Comparison of ENCODE assay signal across 8 cellular contexts in the genomic region with DNA sequence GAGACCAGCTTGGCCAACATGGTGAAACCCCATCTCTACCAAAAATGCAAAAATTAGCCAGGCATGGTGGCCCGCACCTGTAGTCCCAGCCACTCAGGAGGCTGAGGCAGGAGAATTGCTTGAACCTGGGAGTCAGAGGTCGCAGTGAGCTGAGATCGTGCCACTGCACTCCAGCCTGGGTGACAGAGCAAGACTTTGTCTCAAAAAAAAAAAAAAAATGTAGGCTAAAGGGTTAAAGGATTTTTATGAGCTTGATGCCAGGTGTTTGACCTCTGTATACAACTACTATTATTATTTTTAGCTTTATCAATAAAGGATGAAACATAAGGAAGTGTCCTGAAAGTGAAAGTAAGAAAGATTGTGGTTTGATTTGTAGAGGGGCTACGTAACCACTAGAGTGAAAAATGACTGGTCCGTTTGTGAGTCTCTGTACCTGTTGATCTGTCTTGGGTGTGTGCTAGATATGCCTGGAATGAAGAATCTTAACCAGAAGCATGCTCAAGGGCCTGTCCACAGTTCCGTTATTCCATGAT.
DNase-seq lines count a peak whose midpoint lies in the region; ATAC-seq, FAIRE-seq and TF ChIP-seq lines count a peak whose summit lies in the region.
"Not testable (repeated sequence)": the region's sequence is repeated elsewhere in the genome, so short reads cannot be mapped to it uniquely, and the experiment has no call there.

No MANE protein-coding gene starts in this region.

- H3K27me3 Mint-ChIP-seq in activated naive CD4-positive, alpha-beta T cell treated with anti-CD3 and anti-CD28 coated beads for 36 hours (ENCODE audit: low read depth); natural killer cell treated with Interleukin-12 subunit alpha and Interleukin-12 subunit beta and Interleukin-15 and Interleukin-18, amount 100 ng/mL, for 72 hours: not testable (repeated sequence)

- peak overlapping the region; percentile 62 for H3K4me3 Mint-ChIP-seq in activated naive CD4-positive, alpha-beta T cell treated with anti-CD3 and anti-CD28 coated beads for 36 hours
- H3K4me3 Mint-ChIP-seq in natural killer cell treated with Interleukin-12 subunit alpha and Interleukin-12 subunit beta and Interleukin-15 and Interleukin-18, amount 100 ng/mL, for 72 hours = peak overlapping the region; percentile 68

- in situ Hi-C loops in KBM-7 (cut with MboI; ENCODE audit: low pct_unique_long_range_greater_than_20kb, low sequenced_read_pairs) = not testable (repeated sequence)

- POLR2A ChIA-PET in A549 (lab: Yijun Ruan, JAX) = not testable (repeated sequence)

- H3K27ac Mint-ChIP-seq in activated naive CD4-positive, alpha-beta T cell treated with anti-CD3 and anti-CD28 coated beads for 36 hours = not testable (repeated sequence)
- H3K27ac Mint-ChIP-seq in natural killer cell treated with Interleukin-12 subunit alpha and Interleukin-12 subunit beta and Interleukin-15 and Interleukin-18, amount 100 ng/mL, for 72 hours = peak overlapping the region; percentile 28 to 80

- peak in 1 of 2 experiments; percentile 4 for DNase-seq in A549 (ENCODE audit: low read depth in 1 of 2, low spot score in 1 of 2)
- peak; percentile 53 for DNase-seq in KBM-7
- peak; percentile 7 for DNase-seq in SW480 (ENCODE audit: low spot score)
- DNase-seq in activated naive CD4-positive, alpha-beta T cell treated with anti-CD3 and anti-CD28 coated beads for 36 hours = peak; percentile 12
- DNase-seq in heart left ventricle; natural killer cell treated with Interleukin-12 subunit alpha and Interleukin-12 subunit beta and Interleukin-15 and Interleukin-18, amount 100 ng/mL, for 72 hours (ENCODE audit: low spot score): not testable (repeated sequence)

- 70% methylated on average over 6 of the region's 6 CpGs for WGBS in A549 (ENCODE audit: missing lambda C conversion rate)
- WGBS in heart left ventricle, 4 donors = 74 to 83% (median 79%) methylated on average over 6 of the region's 6 CpGs

- not testable (repeated sequence) for H3K27me3 ChIP-seq in heart left ventricle

- H3K4me3 ChIP-seq in A549 = peak overlapping the region; percentile 22; the same call in 1 of the 3 replicates
- H3K4me3 ChIP-seq in heart left ventricle = peak overlapping the region in 9 of 12 donors; percentile 5 to 45 (median 31)

- TF ChIP-seq EP300 in A549 (IDR thresholded peaks at IDR 0.05) = not testable (repeated sequence)

- not testable (repeated sequence) for TF ChIP-seq CTCF in A549 (IDR thresholded peaks at IDR 0.05); heart left ventricle (IDR thresholded peaks at IDR 0.05)

- not testable (repeated sequence) for TF ChIP-seq RAD21 in A549 (conservative IDR thresholded peaks at IDR 0.05 in 1 of 2, IDR thresholded peaks at IDR 0.05 in 1 of 2)

- H3K4me2 ChIP-seq in A549 = peak overlapping the region; percentile 56

- CTCF ChIA-PET in A549 (lab: Yijun Ruan, JAX) = interaction anchor here (0.6 kb wide), 1 partner anchor 533 kb away, joined by 3 read pairs; no protein-coding TSS in a partner anchor
- CTCF ChIA-PET in activated naive CD4-positive, alpha-beta T cell treated with anti-CD3 and anti-CD28 coated beads for 36 hours (lab: Charles Lee) = not testable (repeated sequence)

- H3K9me3 ChIP-seq in A549, heart left ventricle: not testable (repeated sequence)

- not testable (repeated sequence) for H3K36me3 Mint-ChIP-seq in activated naive CD4-positive, alpha-beta T cell treated with anti-CD3 and anti-CD28 coated beads for 36 hours (ENCODE audit: low read depth); natural killer cell treated with Interleukin-12 subunit alpha and Interleukin-12 subunit beta and Interleukin-15 and Interleukin-18, amount 100 ng/mL, for 72 hours

- H3K9me3 Mint-ChIP-seq in activated naive CD4-positive, alpha-beta T cell treated with anti-CD3 and anti-CD28 coated beads for 36 hours; natural killer cell treated with Interleukin-12 subunit alpha and Interleukin-12 subunit beta and Interleukin-15 and Interleukin-18, amount 100 ng/mL, for 72 hours: not testable (repeated sequence)

- H3K27ac ChIP-seq in A549 = peak overlapping the region in 1 of 2 experiments; percentile 57; a peak in 2 of 6 replicates
- peak overlapping the region in 5 of 12 donors; percentile 4 to 67 (median 20) for H3K27ac ChIP-seq in heart left ventricle

- H3K4me1 ChIP-seq in A549 = not testable (repeated sequence)
- H3K4me1 ChIP-seq in heart left ventricle = peaks cover 0 to 47% (median 9%) of the 10 kb centered on the region in 12 donors

- ATAC-seq in A549 (peak in 1 of 2 experiments; percentile 53; a peak in 2 of 6 replicates), GM18517 (IDR thresholded peaks at IDR 0.05; ENCODE audit: unreplicated experiment) (peak; percentile 62), HG02798 (IDR thresholded peaks at IDR 0.05; ENCODE audit: poor library complexity, unreplicated experiment) (peak; percentile 61), heart left ventricle (peak in 1 of 4 donors; percentile 33)
- ATAC-seq in natural killer cell treated with Interleukin-12 subunit alpha and Interleukin-12 subunit beta and Interleukin-15 and Interleukin-18, amount 100 ng/mL, for 72 hours = peak; percentile 80 to 92

- intact Hi-C loops in activated naive CD4-positive, alpha-beta T cell treated with anti-CD3 and anti-CD28 coated beads for 36 hours (cut with micrococcal nuclease) = loop anchor here (5.0 kb wide), 2 partner anchors 63 to 177 kb away; no protein-coding TSS in a partner anchor
- intact Hi-C loops in heart left ventricle (cut with DNase I) = loop anchor here in 4 of 10 donors (5.0 to 10.0 kb wide), 2 partner anchors 69 to 77 kb away; partner anchors contain the start of gene PBX3 (in 3 of the 4)

- TF ChIP-seq POLR2A in A549 (IDR thresholded peaks at IDR 0.05; ENCODE audit: low read length); heart left ventricle (IDR thresholded peaks at IDR 0.05): not testable (repeated sequence)

- H3K4me1 Mint-ChIP-seq in activated naive CD4-positive, alpha-beta T cell treated with anti-CD3 and anti-CD28 coated beads for 36 hours (ENCODE audit: low read depth) = peaks cover 30% of the 10 kb centered on the region
- H3K4me1 Mint-ChIP-seq in natural killer cell treated with Interleukin-12 subunit alpha and Interleukin-12 subunit beta and Interleukin-15 and Interleukin-18, amount 100 ng/mL, for 72 hours (ENCODE audit: low read depth in 2 of 2) = peaks cover 7 to 24% of the 10 kb centered on the region in 2 donors

- H3K36me3 ChIP-seq in heart left ventricle = not testable (repeated sequence)

- FAIRE-seq in A549 (lab: Jason Lieb, UNC) = not testable (repeated sequence)
